Comparison of ENCODE assay signal across 8 cellular contexts in the genomic region with DNA sequence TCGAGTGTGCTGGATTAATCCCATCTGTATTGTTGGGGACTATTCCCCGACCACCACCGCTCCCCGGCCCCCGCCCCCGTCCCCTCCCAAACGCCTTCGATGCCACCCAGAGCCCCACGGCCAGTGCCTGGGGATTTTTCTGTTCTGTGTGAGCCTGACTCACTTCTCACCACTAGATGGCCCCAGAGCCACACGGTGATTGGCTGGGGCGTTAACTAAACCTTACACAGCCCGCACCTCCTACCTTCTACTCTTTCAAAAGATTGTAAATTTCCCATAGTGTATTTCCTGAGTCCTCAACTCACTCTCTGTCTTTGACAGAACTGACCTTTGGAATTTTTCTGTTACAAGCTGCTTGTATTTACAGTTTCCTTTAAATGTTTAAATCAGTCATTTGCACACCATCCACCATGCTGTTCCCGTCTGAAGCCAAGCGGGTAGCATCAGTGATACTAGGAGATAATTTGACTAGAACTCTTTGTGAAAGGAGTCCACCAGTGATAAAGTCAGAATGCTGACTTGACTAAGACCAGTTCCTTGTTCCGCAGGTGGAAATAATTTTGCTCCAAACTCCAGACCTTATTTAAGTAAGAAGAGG.
DNase-seq lines count a peak whose midpoint lies in the region; ATAC-seq and TF ChIP-seq lines count a peak whose summit lies in the region.

No MANE protein-coding gene starts in this region.

- DNase-seq in activated gamma-delta T cell treated with Interleukin-2 at 50 U/mL for 16 hours (peak; percentile 78), activated gamma-delta T cell (lab: John Stamatoyannopoulos, UW) (no peak), NCI-H146 (lab: John Stamatoyannopoulos, UW) (peak; percentile 63), T-helper 2 cell (peak; percentile 33 to 73 (median 67)), amniotic stem cell (lab: John Stamatoyannopoulos, UW) (peak; percentile 70), right cardiac atrium (peak; percentile 74 to 90 (median 84)), gastrocnemius medialis (peak; percentile 34 to 63), GOT3 (lab: John Stamatoyannopoulos, UW) (no peak)

- H3K27me3 ChIP-seq in right cardiac atrium (ENCODE audit: control insufficient read depth, insufficient read depth), result no peaks in the 10 kb centered on the region
- H3K27me3 ChIP-seq in gastrocnemius medialis, result no peaks in the 10 kb centered on the region

- intact Hi-C loops in right cardiac atrium (cut with DNase I) (loop anchor here (1.0 to 10.0 kb wide), 4 partner anchors 73 to 246 kb away; no protein-coding TSS in a partner anchor), gastrocnemius medialis (cut with DNase I; ENCODE audit: low total_unique reads) (loop anchor here (1.0 to 5.0 kb wide), 2 partner anchors 76 to 248 kb away; no protein-coding TSS in a partner anchor)

- in situ Hi-C loops in gastrocnemius medialis (cut with MboI; ENCODE audit: low sequenced_read_pairs in 4 of 4), result loop anchor here in 3 of 4 donors (5.0 to 25.0 kb wide), 3 partner anchors 73 to 263 kb away; no protein-coding TSS in a partner anchor

- no peak for TF ChIP-seq POLR2A in gastrocnemius medialis (IDR thresholded peaks at IDR 0.05)

- H3K9me3 ChIP-seq in right cardiac atrium (ENCODE audit: control insufficient read depth, low read length) (no peaks in the 10 kb centered on the region), gastrocnemius medialis (no peaks in the 10 kb centered on the region)

- 14% methylated on average over 15 of the region's 15 CpGs for WGBS in right cardiac atrium

- H3K27ac ChIP-seq in right cardiac atrium (ENCODE audit: low read length), result no peak overlapping the region
- no peak overlapping the region for H3K27ac ChIP-seq in gastrocnemius medialis

- H3K4me3 ChIP-seq in right cardiac atrium (ENCODE audit: low read length) (no peak overlapping the region), gastrocnemius medialis (no peak overlapping the region)

- H3K4me1 ChIP-seq in right cardiac atrium (ENCODE audit: control insufficient read depth, insufficient read depth, low read length) (no peaks in the 10 kb centered on the region), gastrocnemius medialis (peaks cover 0 to 2% of the 10 kb centered on the region in 2 donors)

- TF ChIP-seq CTCF in gastrocnemius medialis (IDR thresholded peaks at IDR 0.05 in 4 of 5, conservative IDR thresholded peaks at IDR 0.05 in 1 of 5), result peak; percentile 63 to 96 (median 80)

- ATAC-seq in right cardiac atrium (peak; percentile 96 to 97), gastrocnemius medialis (peak; percentile 92 to 95)

- H3K36me3 ChIP-seq in gastrocnemius medialis, result no peaks in the 10 kb centered on the region

Comparison
In these comparisons a context has a peak if more than half of its experiments do, and no peak if none do; other contexts are left out.
1. DNase-seq: peak in activated gamma-delta T cell treated with Interleukin-2 at 50 U/mL for 16 hours (single experiment), NCI-H146 (single experiment), T-helper 2 cell (5 of 5), amniotic stem cell (single experiment), right cardiac atrium (3 of 3) and gastrocnemius medialis (2 of 2); none in activated gamma-delta T cell (single experiment) and GOT3 (single experiment).